13 cellular contexts compared by ENCODE assay signal in the genomic region with DNA sequence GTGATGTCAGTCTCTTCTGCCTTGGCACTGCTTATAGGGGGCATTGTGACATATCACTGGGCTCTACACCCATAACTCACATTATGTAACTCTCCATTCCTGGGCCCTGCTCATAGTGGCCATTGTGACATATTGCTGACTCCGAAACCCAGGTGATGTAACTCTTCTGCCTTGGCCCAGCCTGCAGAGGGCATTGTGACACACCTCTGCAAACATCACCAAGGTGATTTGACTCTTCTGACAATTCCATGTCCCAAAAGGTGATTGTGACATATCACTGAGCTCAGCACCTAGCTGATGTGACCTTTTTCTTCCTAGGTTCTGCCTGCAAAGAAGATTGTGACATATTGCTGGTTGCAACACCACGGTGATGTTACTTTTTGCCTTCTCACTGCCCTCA.
"Had no signal": no experiment of that assay in that cellular context is flagged by ENCODE, and none has a peak within 500 bp of the region (broad histone marks: within the 10 kb centered on the region; RNA-seq: fewer than 3 reads in every experiment).

No MANE protein-coding gene starts in this region.

- H3K79me2 ChIP-seq: parathyroid adenoma had no signal

- H3K27ac ChIP-seq: neutrophil, parathyroid adenoma, stomach, thoracic aorta had no signal

- H3K36me3 ChIP-seq: neutrophil, stomach, thoracic aorta had no signal

- DNase-seq: activated naive CD4-positive, alpha-beta T cell treated with Interleukin-2 at 50 U/mL for 16 hours; activated naive CD8-positive, alpha-beta T cell treated with anti-CD3 and anti-CD28 coated beads, Interleukin-2, amount 50 U/mL, for 24 hours; endodermal cell; erythroblast; natural killer cell; stimulated activated CD4-positive, alpha-beta T cell treated with anti-CD3 and anti-CD28 coated beads, Interleukin-1b, Interleukin-23, amount 100 ng/mL, for 48 hours; stomach had no signal

- ATAC-seq: activated CD4-positive, CD25-positive, alpha-beta regulatory T cell treated with anti-CD3 and anti-CD28 coated beads, Interleukin-2, amount 50 U/mL, for 24 hours; activated naive CD8-positive, alpha-beta T cell treated with anti-CD3 and anti-CD28 coated beads, Interleukin-2, amount 50 U/mL, for 24 hours; natural killer cell had no signal

- H3K9me3 ChIP-seq: thoracic aorta had no signal

- H3K4me1 ChIP-seq: parathyroid adenoma, stomach had no signal

- FAIRE-seq: astrocyte, islet of Langerhans had no signal

- H2AFZ ChIP-seq: parathyroid adenoma had no signal

- H3K27ac Mint-ChIP-seq: activated naive CD8-positive, alpha-beta T cell treated with anti-CD3 and anti-CD28 coated beads, Interleukin-2, amount 50 U/mL, for 24 hours; endodermal cell; natural killer cell had no signal

- H3K36me3 Mint-ChIP-seq: natural killer cell had no signal

- H3K27me3 Mint-ChIP-seq: activated naive CD8-positive, alpha-beta T cell treated with anti-CD3 and anti-CD28 coated beads, Interleukin-2, amount 50 U/mL, for 24 hours had no signal

- H3K27me3 ChIP-seq: neutrophil, stomach had no signal

- H3K4me3 ChIP-seq: stomach, thoracic aorta had no signal

- H3K4me3 Mint-ChIP-seq: activated naive CD8-positive, alpha-beta T cell treated with anti-CD3 and anti-CD28 coated beads, Interleukin-2, amount 50 U/mL, for 24 hours; endodermal cell; natural killer cell had no signal

- H3K9me3 Mint-ChIP-seq: activated naive CD8-positive, alpha-beta T cell treated with anti-CD3 and anti-CD28 coated beads, Interleukin-2, amount 50 U/mL, for 24 hours; natural killer cell had no signal

- H3K4me1 Mint-ChIP-seq: activated naive CD8-positive, alpha-beta T cell treated with anti-CD3 and anti-CD28 coated beads, Interleukin-2, amount 50 U/mL, for 24 hours; endodermal cell; natural killer cell had no signal

- H3K9ac ChIP-seq: parathyroid adenoma had no signal
